In genomic region chr5:149438281-149438680, GRCh38 we compare ENCODE assay signal across 1 cellular context.
TF ChIP-seq lines count a peak whose summit lies in the region.

No MANE protein-coding gene starts in this region.

TF ChIP-seq in HCT116, 20 proteins besides CTCF, POLR2A, EP300 and RAD21 (continued from another document):
- TF ChIP-seq EGR1 (IDR thresholded peaks at IDR 0.05; ENCODE audit: low read depth) (no peak), ATF3 (IDR thresholded peaks at IDR 0.05) (no peak), EZH2 (IDR thresholded peaks at IDR 0.05) (no peak), JUND (IDR thresholded peaks at IDR 0.05) (no peak), ZFX (IDR thresholded peaks at IDR 0.05) (no peak), SP1 (IDR thresholded peaks at IDR 0.05; ENCODE audit: low read depth) (no peak), CBX3 (IDR thresholded peaks at IDR 0.05; ENCODE audit: low read depth) (no peak), POLR2AphosphoS5 (IDR thresholded peaks at IDR 0.05; ENCODE audit: low read depth, low read length) (no peak), TCF7L2 (IDR thresholded peaks at IDR 0.05; ENCODE audit: borderline replicate concordance, extremely low read depth, insufficient read depth, insufficient read length) (no peak), ZNF274 (IDR thresholded peaks at IDR 0.05; ENCODE audit: low read depth, low read length) (no peak)
- TF ChIP-seq, protein P1, sequence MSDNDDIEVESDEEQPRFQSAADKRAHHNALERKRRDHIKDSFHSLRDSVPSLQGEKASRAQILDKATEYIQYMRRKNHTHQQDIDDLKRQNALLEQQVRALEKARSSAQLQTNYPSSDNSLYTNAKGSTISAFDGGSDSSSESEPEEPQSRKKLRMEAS (IDR thresholded peaks at IDR 0.05), result no peak
TF ChIP-seq in HCT116: peak in this region for 0.
